Comparison of ENCODE assay signal across 8 cellular contexts in genomic region chr16:69330286-69331109, GRCh38. TPM values are rescaled to one million over a fixed set of nuclear protein-coding genes. Genes with fewer than 3 reads are reported as not detected.
DNase-seq lines count a peak whose midpoint lies in the region; ATAC-seq and TF ChIP-seq lines count a peak whose summit lies in the region.

PDF (minus strand) TSS chr16:69330588; CDS start chr16:69330570, 18 bp downstream.

- peak; percentile 94 to 95 for ATAC-seq in naive thymus-derived CD8-positive, alpha-beta T cell
- ATAC-seq in stimulated activated naive B cell treated with anti-CD40 and anti-IgM and Interleukin-4, amounts not matched to agents 10 μg/mL and 1 μg/mL and 100 μg/mL, for 72 hours (replicated peaks): peak; percentile 96

- H3K9me3 Mint-ChIP-seq in activated T-helper 2 cell treated with anti-CD3 and anti-CD28 coated beads, Interferon-gamma antibody, Interleukin-2, Interleukin-4, amounts not matched to agents 10 μg/mL and 5 μg/mL and 100 μg/mL, durations not matched to agents 14 hours and 24 hours and 36 hours: no peaks in the 10 kb centered on the region
- no peaks in the 10 kb centered on the region for H3K9me3 Mint-ChIP-seq in naive thymus-derived CD8-positive, alpha-beta T cell
- H3K9me3 Mint-ChIP-seq in stimulated activated naive B cell treated with anti-CD40 and anti-IgM and Interleukin-4, amounts not matched to agents 10 μg/mL and 1 μg/mL and 100 μg/mL, for 72 hours: no peaks in the 10 kb centered on the region

- peak within 1 kb of the TSS; percentile 75 for H3K27ac Mint-ChIP-seq in activated T-helper 2 cell treated with anti-CD3 and anti-CD28 coated beads, Interferon-gamma antibody, Interleukin-2, Interleukin-4, amounts not matched to agents 10 μg/mL and 5 μg/mL and 100 μg/mL, durations not matched to agents 14 hours and 24 hours and 36 hours
- peak within 1 kb of the TSS; percentile 37 to 87 (median 77) for H3K27ac Mint-ChIP-seq in naive thymus-derived CD8-positive, alpha-beta T cell
- peak within 1 kb of the TSS; percentile 92 for H3K27ac Mint-ChIP-seq in stimulated activated naive B cell treated with anti-CD40 and anti-IgM and Interleukin-4, amounts not matched to agents 10 μg/mL and 1 μg/mL and 100 μg/mL, for 72 hours

- H3K4me3 ChIP-seq in LNCaP clone FGC (ENCODE audit: low read depth, low read length) (peak within 1 kb of the TSS; percentile 90), fibroblast of mammary gland (ENCODE audit: control insufficient read depth, low read depth, low read length) (peak within 1 kb of the TSS; percentile 67)

- POLR2A ChIA-PET in naive thymus-derived CD8-positive, alpha-beta T cell (lab: Charles Lee): interaction anchor here (1.1 to 5.8 kb wide), 9 partner anchors 9 to 143 kb away, joined by 3 to 47 read pairs (median 8); partner anchors contain the start of genes COG8, NIP7 and SNTB2

- TF ChIP-seq CTCF in LNCaP clone FGC (IDR thresholded peaks at IDR 0.05; ENCODE audit: control insufficient read depth, extremely low read depth, insufficient read depth): no peak
- TF ChIP-seq CTCF in fibroblast of mammary gland (conservative IDR thresholded peaks at IDR 0.05; ENCODE audit: control insufficient read depth, insufficient read depth, low read depth, low read length): no peak

- peak within 1 kb of the TSS; percentile 84 for H3K4me3 Mint-ChIP-seq in activated T-helper 2 cell treated with anti-CD3 and anti-CD28 coated beads, Interferon-gamma antibody, Interleukin-2, Interleukin-4, amounts not matched to agents 10 μg/mL and 5 μg/mL and 100 μg/mL, durations not matched to agents 14 hours and 24 hours and 36 hours (ENCODE audit: low read depth)
- H3K4me3 Mint-ChIP-seq in naive thymus-derived CD8-positive, alpha-beta T cell: peak within 1 kb of the TSS; percentile 71 to 87 (median 78)
- H3K4me3 Mint-ChIP-seq in stimulated activated naive B cell treated with anti-CD40 and anti-IgM and Interleukin-4, amounts not matched to agents 10 μg/mL and 1 μg/mL and 100 μg/mL, for 72 hours: peak within 1 kb of the TSS; percentile 92

- DNase-seq in ELF-1 (ENCODE audit: low read depth, low spot score): peak; percentile 96
- DNase-seq in H4 (ENCODE audit: low spot score): peak; percentile 91
- peak; percentile 73 for DNase-seq in LNCaP clone FGC (ENCODE audit: low read depth)
- DNase-seq in RPMI8226: peak; percentile 95
- DNase-seq in activated T-helper 2 cell treated with anti-CD3 and anti-CD28 coated beads, Interferon-gamma antibody, Interleukin-2, Interleukin-4, amounts not matched to agents 10 μg/mL and 5 μg/mL and 100 μg/mL, durations not matched to agents 14 hours and 24 hours and 36 hours (ENCODE audit: low spot score): peak; percentile 83
- peak; percentile 89 for DNase-seq in fibroblast of mammary gland (ENCODE audit: low read depth)
- peak; percentile 58 to 86 (median 77) for DNase-seq in naive thymus-derived CD8-positive, alpha-beta T cell
- DNase-seq in stimulated activated naive B cell treated with anti-CD40 and anti-IgM and Interleukin-4, amounts not matched to agents 10 μg/mL and 1 μg/mL and 100 μg/mL, for 72 hours: peak; percentile 81

- peaks cover 71% of the 10 kb centered on the region for H3K36me3 Mint-ChIP-seq in activated T-helper 2 cell treated with anti-CD3 and anti-CD28 coated beads, Interferon-gamma antibody, Interleukin-2, Interleukin-4, amounts not matched to agents 10 μg/mL and 5 μg/mL and 100 μg/mL, durations not matched to agents 14 hours and 24 hours and 36 hours (ENCODE audit: low read depth)
- peaks cover 0 to 57% (median 2%) of the 10 kb centered on the region in 3 donors for H3K36me3 Mint-ChIP-seq in naive thymus-derived CD8-positive, alpha-beta T cell
- peaks cover 27 to 47% of the 10 kb centered on the region in 2 donors for H3K36me3 Mint-ChIP-seq in stimulated activated naive B cell treated with anti-CD40 and anti-IgM and Interleukin-4, amounts not matched to agents 10 μg/mL and 1 μg/mL and 100 μg/mL, for 72 hours

- no peaks in the 10 kb centered on the region for H3K27me3 Mint-ChIP-seq in activated T-helper 2 cell treated with anti-CD3 and anti-CD28 coated beads, Interferon-gamma antibody, Interleukin-2, Interleukin-4, amounts not matched to agents 10 μg/mL and 5 μg/mL and 100 μg/mL, durations not matched to agents 14 hours and 24 hours and 36 hours (ENCODE audit: low read depth)
- no peaks in the 10 kb centered on the region for H3K27me3 Mint-ChIP-seq in naive thymus-derived CD8-positive, alpha-beta T cell
- no peaks in the 10 kb centered on the region for H3K27me3 Mint-ChIP-seq in stimulated activated naive B cell treated with anti-CD40 and anti-IgM and Interleukin-4, amounts not matched to agents 10 μg/mL and 1 μg/mL and 100 μg/mL, for 72 hours

- intact Hi-C loops in activated T-helper 2 cell treated with anti-CD3 and anti-CD28 coated beads, Interferon-gamma antibody, Interleukin-2, Interleukin-4, amounts not matched to agents 10 μg/mL and 5 μg/mL and 100 μg/mL, durations not matched to agents 14 hours and 24 hours and 36 hours (cut with micrococcal nuclease): loop anchor here (1.0 kb wide), 2 partner anchors 9 to 19 kb away; partner anchors contain the start of genes COG8, NIP7 and VPS4A

- H3K4me1 Mint-ChIP-seq in activated T-helper 2 cell treated with anti-CD3 and anti-CD28 coated beads, Interferon-gamma antibody, Interleukin-2, Interleukin-4, amounts not matched to agents 10 μg/mL and 5 μg/mL and 100 μg/mL, durations not matched to agents 14 hours and 24 hours and 36 hours (ENCODE audit: low read depth): peaks cover 31% of the 10 kb centered on the region
- peaks cover 9 to 61% (median 41%) of the 10 kb centered on the region in 4 donors for H3K4me1 Mint-ChIP-seq in naive thymus-derived CD8-positive, alpha-beta T cell
- H3K4me1 Mint-ChIP-seq in stimulated activated naive B cell treated with anti-CD40 and anti-IgM and Interleukin-4, amounts not matched to agents 10 μg/mL and 1 μg/mL and 100 μg/mL, for 72 hours: peaks cover 28 to 60% of the 10 kb centered on the region in 2 donors

RNA-seq across cellular contexts. Expression of gene PDF, which starts in this region (rescaled TPM):
- total RNA-seq in H4 (2014; rRNA removed; shearing (Covaris generic)): 36.9 and 38.5 TPM in 2 replicates
- total RNA-seq in activated T-helper 2 cell treated with anti-CD3 and anti-CD28 coated beads, Interferon-gamma antibody, Interleukin-2, Interleukin-4, amounts not matched to agents 10 μg/mL and 5 μg/mL and 100 μg/mL, durations not matched to agents 14 hours and 24 hours and 36 hours: 15.5 and 17.8 TPM in 2 replicates
- total RNA-seq in naive thymus-derived CD8-positive, alpha-beta T cell: 10 to 100 TPM; 15.1 to 16.8 TPM
- 10 to 100 TPM; 12.3 to 17.2 (median 13.8) TPM for polyA plus RNA-seq in naive thymus-derived CD8-positive, alpha-beta T cell

Comparison
In these comparisons a context has a peak if more than half of its experiments do, and no peak if none do; other contexts are left out.
1. Peak in every context shown above with its lines: DNase-seq, ATAC-seq and H3K4me3 ChIP-seq.